In genomic region chr1:190084552-190084951, GRCh38 we compare ENCODE assay signal across 13 cellular contexts.
DNase-seq lines count a peak whose midpoint lies in the region; ATAC-seq, FAIRE-seq and TF ChIP-seq lines count a peak whose summit lies in the region.
"Had no signal": no experiment of that assay in that cellular context is flagged by ENCODE, and none has a peak within 500 bp of the region (broad histone marks: within the 10 kb centered on the region; RNA-seq: fewer than 3 reads in every experiment).

No MANE protein-coding gene starts in this region.

- no peak overlapping the region for H3K27ac ChIP-seq in endodermal cell (ENCODE audit: low read depth, low read length)
- H3K27ac ChIP-seq: gastroesophageal sphincter, prostate gland had no signal

- no peaks in the 10 kb centered on the region for H3K27me3 Mint-ChIP-seq in endodermal cell (ENCODE audit: insufficient read depth)
- no peaks in the 10 kb centered on the region for H3K27me3 Mint-ChIP-seq in stimulated activated naive CD8-positive, alpha-beta T cell treated with anti-CD3 and anti-CD28 coated beads, Interleukin-15, amount 100 ng/mL, for 72 hours

- FAIRE-seq in HTR-8/SVneo (lab: Jason Lieb, UNC): no peak

- in situ Hi-C loops in ACHN (cut with HindIII; ENCODE audit: low pct_ligation_motif_present, low pct_unique_long_range_greater_than_20kb, low sequenced_read_pairs): no loop called here

- H3K9me3 ChIP-seq in endodermal cell (ENCODE audit: control insufficient read depth, low read length): no peaks in the 10 kb centered on the region
- H3K9me3 ChIP-seq: gastroesophageal sphincter, prostate gland had no signal

- ATAC-seq in stimulated activated naive CD8-positive, alpha-beta T cell treated with anti-CD3 and anti-CD28 coated beads, Interleukin-15, amount 100 ng/mL, for 72 hours: no peak
- no peak for ATAC-seq in HG03565 (IDR thresholded peaks at IDR 0.05; ENCODE audit: unreplicated experiment)
- ATAC-seq: gastroesophageal sphincter had no signal

- H3K36me3 ChIP-seq in endodermal cell (ENCODE audit: control insufficient read depth, insufficient read depth, low read length): no peaks in the 10 kb centered on the region
- H3K36me3 ChIP-seq: gastroesophageal sphincter, prostate gland had no signal

- peaks cover 8% of the 10 kb centered on the region for H3K4me1 Mint-ChIP-seq in endodermal cell
- no peaks in the 10 kb centered on the region for H3K4me1 Mint-ChIP-seq in stimulated activated naive CD8-positive, alpha-beta T cell treated with anti-CD3 and anti-CD28 coated beads, Interleukin-15, amount 100 ng/mL, for 72 hours

- no peak for TF ChIP-seq POLR2A in NB4 (IDR thresholded peaks at IDR 0.05; ENCODE audit: extremely low read depth, insufficient read length)

- H3K27me3 ChIP-seq in endodermal cell (ENCODE audit: control insufficient read depth, insufficient read depth, low read length, poor library complexity, severe bottlenecking): no peaks in the 10 kb centered on the region
- H3K27me3 ChIP-seq: gastroesophageal sphincter had no signal

- no peak overlapping the region for H3K9ac ChIP-seq in endodermal cell (ENCODE audit: extremely low read depth, low read length, poor library complexity, severe bottlenecking)

- peak; percentile 58 for TF ChIP-seq CTCF in GM12872 (IDR thresholded peaks at IDR 0.05; ENCODE audit: insufficient read depth, low read depth, low read length)
- peak; percentile 42 for TF ChIP-seq CTCF in NB4 (IDR thresholded peaks at IDR 0.05; ENCODE audit: low read depth, low read length)
- TF ChIP-seq CTCF in endodermal cell (conservative IDR thresholded peaks at IDR 0.05): peak; percentile 84

- no peaks in the 10 kb centered on the region for H3K36me3 Mint-ChIP-seq in endodermal cell (ENCODE audit: low read depth)

- 74 to 77% methylated on average over 3 to 8 of the region's 8 CpGs for WGBS in endodermal cell (ENCODE audit: insufficient coverage in 1 of 2, insufficient read length in 1 of 2), 2 experiments

- DNase-seq in ACHN (peak; percentile 19), NB4 (ENCODE audit: low read depth) (peak; percentile 33), endodermal cell (peak; percentile 91), HTR-8/SVneo (ENCODE audit: insufficient read length, low spot score) (no peak)
- DNase-seq in stimulated activated CD4-positive, alpha-beta T cell treated with anti-CD3 and anti-CD28 coated beads, Interleukin-15, amount 100 ng/mL, for 24 hours: no peak
- DNase-seq in stimulated activated naive CD8-positive, alpha-beta T cell treated with anti-CD3 and anti-CD28 coated beads, Interleukin-15, amount 100 ng/mL, for 72 hours: no peak
- DNase-seq: cerebellar nuclear complex, Kasumi-1, mesenchymal stem cell had no signal

- no peak overlapping the region for H3K27ac Mint-ChIP-seq in endodermal cell
- no peak overlapping the region for H3K27ac Mint-ChIP-seq in stimulated activated naive CD8-positive, alpha-beta T cell treated with anti-CD3 and anti-CD28 coated beads, Interleukin-15, amount 100 ng/mL, for 72 hours

- H3K4me3 ChIP-seq in NB4 (ENCODE audit: low read depth, low read length) (no peak overlapping the region), endodermal cell (ENCODE audit: low read length) (no peak overlapping the region)
- H3K4me3 ChIP-seq: gastroesophageal sphincter, prostate gland had no signal

- H3K9me3 Mint-ChIP-seq in endodermal cell: no peaks in the 10 kb centered on the region
- no peaks in the 10 kb centered on the region for H3K9me3 Mint-ChIP-seq in stimulated activated naive CD8-positive, alpha-beta T cell treated with anti-CD3 and anti-CD28 coated beads, Interleukin-15, amount 100 ng/mL, for 72 hours

- peaks cover 3% of the 10 kb centered on the region for H3K4me1 ChIP-seq in endodermal cell (ENCODE audit: control insufficient read depth, insufficient read depth, low read length)
- H3K4me1 ChIP-seq: gastroesophageal sphincter, prostate gland had no signal

- no peak overlapping the region for H3K4me3 Mint-ChIP-seq in endodermal cell
- no peak overlapping the region for H3K4me3 Mint-ChIP-seq in stimulated activated naive CD8-positive, alpha-beta T cell treated with anti-CD3 and anti-CD28 coated beads, Interleukin-15, amount 100 ng/mL, for 72 hours

Comparison
In these comparisons a context has a peak if more than half of its experiments do, and no peak if none do; other contexts are left out.
1. DNase-seq: peak in ACHN (single experiment), NB4 (single experiment) and endodermal cell (single experiment); none in stimulated activated CD4-positive, alpha-beta T cell treated with anti-CD3 and anti-CD28 coated beads, Interleukin-15, amount 100 ng/mL, for 24 hours (single experiment), HTR-8/SVneo (single experiment) and stimulated activated naive CD8-positive, alpha-beta T cell treated with anti-CD3 and anti-CD28 coated beads, Interleukin-15, amount 100 ng/mL, for 72 hours (0 of 2).
2. Peak in every context shown above with its lines, with median percentiles within 50 percentile points of each other: CTCF ChIP-seq.